ENCODE assay signal across 1 cellular context in genomic region chr2:196356332-196356731, GRCh38.
TF ChIP-seq lines count a peak whose summit lies in the region.

No MANE protein-coding gene starts in this region.

TF ChIP-seq in K562, 482 proteins besides CTCF, POLR2A, EP300 and RAD21 (continued from another document and continues in another):
- TF ChIP-seq ZBTB43 (CRISPR knock-in tag; IDR thresholded peaks at IDR 0.05) (no peak), TSC22D4 (tag; IDR thresholded peaks at IDR 0.05) (no peak), ZNF766 (CRISPR knock-in tag; conservative IDR thresholded peaks at IDR 0.05) (no peak), ZNF318 (IDR thresholded peaks at IDR 0.05; ENCODE audit: borderline replicate concordance in 1 of 2, low read depth in 1 of 2) (peak in 1 of 2 experiments; percentile 95; a peak in 2 of 4 replicates), JUN (IDR thresholded peaks at IDR 0.05; ENCODE audit: borderline replicate concordance, low read depth, low read length) (peak; percentile 70), JUN (CRISPR knock-in tag; IDR thresholded peaks at IDR 0.05; ENCODE audit: borderline replicate concordance) (no peak), ZNF12 (CRISPR knock-in tag; IDR thresholded peaks at IDR 0.05) (no peak), ZNF609 (CRISPR knock-in tag; IDR thresholded peaks at IDR 0.05; ENCODE audit: borderline replicate concordance) (no peak), THAP12 (CRISPR knock-in tag; IDR thresholded peaks at IDR 0.05) (no peak), TGIF2 (CRISPR knock-in tag; IDR thresholded peaks at IDR 0.05) (no peak), ATF7 (IDR thresholded peaks at IDR 0.05) (peak; percentile 89), GTF2E2 (tag; IDR thresholded peaks at IDR 0.05) (no peak), ZNF133 (CRISPR knock-in tag; IDR thresholded peaks at IDR 0.05) (no peak), ESRRB (CRISPR knock-in tag; IDR thresholded peaks at IDR 0.05; ENCODE audit: borderline replicate concordance) (no peak), ZNF407 (IDR thresholded peaks at IDR 0.05; ENCODE audit: low read depth) (no peak), ZNF217 (CRISPR knock-in tag; IDR thresholded peaks at IDR 0.05) (no peak), ATF1 (CRISPR knock-in tag; IDR thresholded peaks at IDR 0.05) (no peak), ATF1 (tag; IDR thresholded peaks at IDR 0.05) (peak; percentile 39; the same call in 1 of the 2 replicates), ZNF354B (CRISPR knock-in tag; IDR thresholded peaks at IDR 0.05) (no peak), RFX5 (IDR thresholded peaks at IDR 0.05; ENCODE audit: low read depth, low read length) (no peak), SIX5 (IDR thresholded peaks at IDR 0.05; ENCODE audit: borderline replicate concordance in 1 of 2, insufficient read depth in 1 of 2, low read depth in 1 of 2, low read length in 2 of 2) (no peak), TAF9B (IDR thresholded peaks at IDR 0.05; ENCODE audit: partially characterized antibody) (peak; percentile 43), E2F8 (IDR thresholded peaks at IDR 0.05; ENCODE audit: low read depth, partially characterized antibody) (peak; percentile 35), SMARCE1 (IDR thresholded peaks at IDR 0.05) (peak; percentile 68; the same call in 1 of the 2 replicates), FOS (IDR thresholded peaks at IDR 0.05; ENCODE audit: extremely low read depth, insufficient read length) (no peak)
